ENCODE assay signal across 19 cellular contexts in the genomic region with DNA sequence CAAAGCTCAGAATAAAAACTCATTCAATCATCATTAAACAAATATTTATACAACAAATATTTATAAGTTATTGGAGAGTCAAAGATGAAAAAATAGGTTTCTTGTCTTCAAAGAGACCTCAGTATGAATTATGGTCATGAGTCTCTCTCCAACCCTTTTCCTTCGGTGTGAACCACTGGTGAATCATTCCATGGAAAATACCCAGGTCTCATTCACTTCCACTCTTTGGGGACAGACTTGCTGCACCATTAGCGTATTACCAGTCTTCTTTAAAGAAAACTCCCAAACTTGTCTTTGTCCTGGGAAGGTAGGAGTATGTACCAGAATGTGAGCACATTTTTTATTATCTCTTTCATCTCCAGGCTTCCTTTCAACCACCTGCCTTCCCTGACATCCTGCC.
A peak's percentile ranks its signal among the peaks of the same experiment; 100 is the strongest.
DNase-seq lines count a peak whose midpoint lies in the region; ATAC-seq, FAIRE-seq and TF ChIP-seq lines count a peak whose summit lies in the region.
"Had no signal": no experiment of that assay in that cellular context is flagged by ENCODE, and none has a peak within 500 bp of the region (broad histone marks: within the 10 kb centered on the region; RNA-seq: fewer than 3 reads in every experiment).

No MANE protein-coding gene starts in this region.

- no peak for TF ChIP-seq POLR2A in breast epithelium (IDR thresholded peaks at IDR 0.05)
- TF ChIP-seq POLR2A in erythroblast (IDR thresholded peaks at IDR 0.05; ENCODE audit: low read length), result no peak

- H3K9me3 Mint-ChIP-seq in MCF 10A (ENCODE audit: unreplicated experiment) (peaks cover 8% of the 10 kb centered on the region), WTC11 (peaks cover 15% of the 10 kb centered on the region)
- H3K9me3 Mint-ChIP-seq: natural killer cell treated with Interleukin-12 subunit alpha and Interleukin-12 subunit beta and Interleukin-15 and Interleukin-18, amount 100 ng/mL, for 72 hours had no signal

- H3K4me1 Mint-ChIP-seq in MCF 10A (ENCODE audit: insufficient read depth, unreplicated experiment) (peaks cover 31% of the 10 kb centered on the region), WTC11 (peaks cover 15% of the 10 kb centered on the region)
- H3K4me1 Mint-ChIP-seq: memory B cell had no signal

- intact Hi-C loops in MCF 10A (cut with micrococcal nuclease) (no loop called here), breast epithelium (cut with DNase I; ENCODE audit: low total_unique reads) (no loop called here)

- H3K4me3 ChIP-seq in breast epithelium (no peak overlapping the region), keratinocyte (ENCODE audit: control insufficient read depth in 2 of 3, extremely low read depth in 1 of 3, insufficient read depth in 2 of 3, low read depth in 1 of 3, low read length in 3 of 3) (no peak overlapping the region)
- H3K4me3 ChIP-seq: SJSA1 had no signal

- H3K36me3 ChIP-seq in breast epithelium (no peaks in the 10 kb centered on the region), keratinocyte (ENCODE audit: control insufficient read depth in 2 of 2, extremely low read depth in 1 of 2, insufficient read depth in 2 of 2, low read length in 2 of 2) (no peaks in the 10 kb centered on the region)
- H3K36me3 ChIP-seq: SJSA1 had no signal

- CTCF ChIA-PET in MCF 10A (lab: Yijun Ruan, JAX), result interaction anchor here (0.6 to 0.7 kb wide), 3 partner anchors 12 to 338 kb away, joined by 3 to 4 read pairs (median 3); no protein-coding TSS in a partner anchor
- CTCF ChIA-PET in WTC11 (lab: Charles Lee), result interaction anchor here (0.6 kb wide), 1 partner anchor 245 kb away, joined by 4 read pairs; no protein-coding TSS in a partner anchor

- H3K9ac ChIP-seq in keratinocyte (ENCODE audit: control insufficient read depth, extremely low read depth, insufficient read depth, low read length), result no peak overlapping the region

- H3K27me3 ChIP-seq in breast epithelium (no peaks in the 10 kb centered on the region), keratinocyte (ENCODE audit: control insufficient read depth, extremely low read depth, insufficient read depth, low read length) (no peaks in the 10 kb centered on the region)
- H3K27me3 ChIP-seq: SJSA1 had no signal

- peak; percentile 85 for FAIRE-seq in keratinocyte (lab: Jason Lieb, UNC)
- FAIRE-seq: A204.1 had no signal

- BruUV-seq in MCF 10A (replicated peaks; lab: Mats Ljungman, UMichigan), result no TSS peak

- H3K36me3 Mint-ChIP-seq in MCF 10A (ENCODE audit: insufficient read depth, unreplicated experiment), result no peaks in the 10 kb centered on the region
- peaks cover 8% of the 10 kb centered on the region; the same call in 1 of the 2 replicates for H3K36me3 Mint-ChIP-seq in WTC11
- H3K36me3 Mint-ChIP-seq: activated naive CD8-positive, alpha-beta T cell treated with anti-CD3 and anti-CD28 coated beads for 36 hours; memory B cell; natural killer cell treated with Interleukin-12 subunit alpha and Interleukin-12 subunit beta and Interleukin-15 and Interleukin-18, amount 100 ng/mL, for 72 hours had no signal

- H3K4me1 ChIP-seq in breast epithelium (no peaks in the 10 kb centered on the region), keratinocyte (ENCODE audit: control insufficient read depth, extremely low read depth, insufficient read depth, low read length) (peaks cover 40% of the 10 kb centered on the region)

- H4K20me1 ChIP-seq in keratinocyte (ENCODE audit: control insufficient read depth, extremely low read depth, insufficient read depth, low read length), result no peaks in the 10 kb centered on the region

- POLR2A ChIA-PET in MCF 10A (lab: Yijun Ruan, JAX), result interaction anchor here (0.7 to 1.2 kb wide), 2 partner anchors 285 to 318 kb away, joined by 3 to 4 read pairs; no protein-coding TSS in a partner anchor
- POLR2A ChIA-PET in WTC11 (lab: Charles Lee), result no interaction called here

- H3K9me1 ChIP-seq in keratinocyte (ENCODE audit: control insufficient read depth, extremely low read depth, insufficient read depth, low read length), result no peaks in the 10 kb centered on the region

- H3K27me3 Mint-ChIP-seq in MCF 10A (ENCODE audit: insufficient read depth, unreplicated experiment) (no peaks in the 10 kb centered on the region), WTC11 (ENCODE audit: low read depth) (no peaks in the 10 kb centered on the region)
- H3K27me3 Mint-ChIP-seq: activated naive CD8-positive, alpha-beta T cell treated with anti-CD3 and anti-CD28 coated beads for 36 hours had no signal

- H3K4me3 Mint-ChIP-seq in MCF 10A (ENCODE audit: unreplicated experiment) (no peak overlapping the region), WTC11 (no peak overlapping the region)
- H3K4me3 Mint-ChIP-seq: activated naive CD8-positive, alpha-beta T cell treated with anti-CD3 and anti-CD28 coated beads for 36 hours; activated T-helper 1 cell treated with anti-CD3 and anti-CD28 coated beads, Interleukin-12 subunit alpha, Interleukin-12 subunit beta, Interleukin-2, Interleukin-4 antibody, amounts not matched to agents 30 ng/mL and 10 ng/mL and 1 ng/mL, durations not matched to agents 14 hours and 24 hours and 36 hours; memory B cell; natural killer cell treated with Interleukin-12 subunit alpha and Interleukin-12 subunit beta and Interleukin-15 and Interleukin-18, amount 100 ng/mL, for 72 hours; T-helper 2 cell treated with Interferon-gamma antibody and Interleukin-4, amounts not matched to agents 5 μg/mL and 100 μg/mL, for 36 hours had no signal

- dilution Hi-C loops in keratinocyte (cut with MboI; ENCODE audit: extremely low pct_ligation_motif_present, low sequenced_read_pairs), result no loop called here

- TF ChIP-seq CTCF in MCF 10A (IDR thresholded peaks at IDR 0.05; ENCODE audit: unreplicated experiment) (no peak), breast epithelium (IDR thresholded peaks at IDR 0.05) (no peak), keratinocyte (optimal IDR thresholded peaks at IDR 0.05 in 1 of 3, IDR thresholded peaks at IDR 0.05 in 1 of 3, conservative IDR thresholded peaks at IDR 0.05 in 1 of 3; ENCODE audit: extremely low read depth in 1 of 3, insufficient read depth in 2 of 3, low read length in 3 of 3) (no peak), WTC11 (IDR thresholded peaks at IDR 0.05) (no peak)

- H3K27ac Mint-ChIP-seq in MCF 10A (ENCODE audit: low read depth, unreplicated experiment) (no peak overlapping the region), WTC11 (no peak overlapping the region)
- H3K27ac Mint-ChIP-seq: activated naive CD8-positive, alpha-beta T cell treated with anti-CD3 and anti-CD28 coated beads for 36 hours; activated T-helper 1 cell treated with anti-CD3 and anti-CD28 coated beads, Interleukin-12 subunit alpha, Interleukin-12 subunit beta, Interleukin-2, Interleukin-4 antibody, amounts not matched to agents 30 ng/mL and 10 ng/mL and 1 ng/mL, durations not matched to agents 14 hours and 24 hours and 36 hours; memory B cell; natural killer cell treated with Interleukin-12 subunit alpha and Interleukin-12 subunit beta and Interleukin-15 and Interleukin-18, amount 100 ng/mL, for 72 hours; T-helper 2 cell treated with Interferon-gamma antibody and Interleukin-4, amounts not matched to agents 5 μg/mL and 100 μg/mL, for 36 hours had no signal

- no peak overlapping the region for H2AFZ ChIP-seq in keratinocyte (ENCODE audit: control insufficient read depth, low read length)

- DNase-seq in MCF 10A (ENCODE audit: unreplicated experiment) (peak; percentile 11), breast epithelium (ENCODE audit: low spot score in 2 of 2) (no peak), astrocyte of the hippocampus (ENCODE audit: low read depth, low spot score) (peak; percentile 18), keratinocyte (ENCODE audit: low read depth, low spot score) (no peak), caudate nucleus (lab: John Stamatoyannopoulos, UW) (no peak), erythroblast (lab: John Stamatoyannopoulos, UW) (no peak), WTC11 (ENCODE audit: low spot score) (no peak)
- DNase-seq: activated CD4-positive, alpha-beta T cell treated with anti-CD3 and anti-CD28 coated beads for 1 hour; activated naive CD8-positive, alpha-beta T cell treated with anti-CD3 and anti-CD28 coated beads for 36 hours; NCI-H2029 treated with DMSO at 0.1 percent for 48 hours; NCI-H524 treated with DMSO at 0.1 percent for 48 hours; stimulated activated CD4-positive, alpha-beta T cell treated with anti-CD3 and anti-CD28 coated beads, Interleukin-4, amount 100 ng/mL, for 4 hours had no signal

- ATAC-seq in HG03521 (IDR thresholded peaks at IDR 0.05; ENCODE audit: unreplicated experiment) (no peak), WTC11 (no peak)
- ATAC-seq: natural killer cell treated with Interleukin-12 subunit alpha and Interleukin-12 subunit beta and Interleukin-15 and Interleukin-18, amount 100 ng/mL, for 72 hours had no signal

- H3K79me2 ChIP-seq in keratinocyte (ENCODE audit: control insufficient read depth, insufficient read depth, low read length), result no peaks in the 10 kb centered on the region

- H3K27ac ChIP-seq in breast epithelium (no peak overlapping the region), keratinocyte (ENCODE audit: control insufficient read depth, insufficient read depth, low read length) (no peak overlapping the region), caudate nucleus (ENCODE audit: low read depth, low read length) (no peak overlapping the region)
- H3K27ac ChIP-seq: SJSA1 had no signal

- H3K4me2 ChIP-seq in keratinocyte (ENCODE audit: control insufficient read depth, extremely low read depth, insufficient read depth, low read depth, low read length), result no peak overlapping the region

- H3K9me3 ChIP-seq in breast epithelium (peaks cover 6 to 14% of the 10 kb centered on the region in 2 donors), keratinocyte (ENCODE audit: control insufficient read depth, low read depth, low read length) (peaks cover 3% of the 10 kb centered on the region)
- H3K9me3 ChIP-seq: SJSA1 had no signal

TF ChIP-seq in WTC11, 78 proteins besides CTCF, POLR2A, EP300 and RAD21 (continues in another document):
- TF ChIP-seq FOXK1 (CRISPR knock-in tag; IDR thresholded peaks at IDR 0.05), result no peak
- TF ChIP-seq NFYB (CRISPR knock-in tag; conservative IDR thresholded peaks at IDR 0.05; ENCODE audit: low read depth), result no peak
- TF ChIP-seq TEAD4 (CRISPR knock-in tag; IDR thresholded peaks at IDR 0.05), result no peak
- TF ChIP-seq, protein P1, sequence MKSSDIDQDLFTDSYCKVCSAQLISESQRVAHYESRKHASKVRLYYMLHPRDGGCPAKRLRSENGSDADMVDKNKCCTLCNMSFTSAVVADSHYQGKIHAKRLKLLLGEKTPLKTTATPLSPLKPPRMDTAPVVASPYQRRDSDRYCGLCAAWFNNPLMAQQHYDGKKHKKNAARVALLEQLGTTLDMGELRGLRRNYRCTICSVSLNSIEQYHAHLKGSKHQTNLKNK (CRISPR knock-in tag; IDR thresholded peaks at IDR 0.05), result no peak
- TF ChIP-seq E2F5 (CRISPR knock-in tag; IDR thresholded peaks at IDR 0.05), result no peak
- no peak for TF ChIP-seq RELA (CRISPR knock-in tag; IDR thresholded peaks at IDR 0.05; ENCODE audit: borderline replicate concordance)

Comparison
In these comparisons a context has a peak if more than half of its experiments do, and no peak if none do; other contexts are left out.
1. DNase-seq: peak in MCF 10A (single experiment) and astrocyte of the hippocampus (single experiment); none in breast epithelium (0 of 2), keratinocyte (single experiment), caudate nucleus (0 of 61), erythroblast (0 of 2) and WTC11 (single experiment).